In the genomic region with DNA sequence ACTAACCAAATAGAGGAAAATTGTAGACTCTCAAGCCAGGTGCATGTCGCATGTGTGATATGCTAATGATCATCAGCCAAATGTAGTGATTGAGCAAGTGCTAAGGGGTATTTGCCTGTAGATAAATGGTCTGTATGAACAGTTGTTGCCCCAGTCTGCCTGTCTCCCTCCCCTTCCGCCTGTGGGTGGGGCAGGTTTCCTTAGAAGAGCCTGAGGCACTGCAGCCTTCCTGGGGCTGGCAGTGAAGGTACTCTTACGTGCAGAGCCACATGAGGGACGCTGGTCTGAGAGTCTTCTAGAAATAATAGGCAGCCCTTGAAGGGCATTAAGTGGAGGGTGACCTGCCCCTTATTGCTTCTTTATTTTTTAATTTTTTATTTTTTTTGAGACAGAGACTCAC, we compare ENCODE assay signal across 1 cellular context.
TF ChIP-seq lines count a peak whose summit lies in the region.

No MANE protein-coding gene starts in this region.

TF ChIP-seq in H1, 55 proteins besides CTCF, POLR2A, EP300 and RAD21 (continued from another document):
- TF ChIP-seq, protein P1, sequence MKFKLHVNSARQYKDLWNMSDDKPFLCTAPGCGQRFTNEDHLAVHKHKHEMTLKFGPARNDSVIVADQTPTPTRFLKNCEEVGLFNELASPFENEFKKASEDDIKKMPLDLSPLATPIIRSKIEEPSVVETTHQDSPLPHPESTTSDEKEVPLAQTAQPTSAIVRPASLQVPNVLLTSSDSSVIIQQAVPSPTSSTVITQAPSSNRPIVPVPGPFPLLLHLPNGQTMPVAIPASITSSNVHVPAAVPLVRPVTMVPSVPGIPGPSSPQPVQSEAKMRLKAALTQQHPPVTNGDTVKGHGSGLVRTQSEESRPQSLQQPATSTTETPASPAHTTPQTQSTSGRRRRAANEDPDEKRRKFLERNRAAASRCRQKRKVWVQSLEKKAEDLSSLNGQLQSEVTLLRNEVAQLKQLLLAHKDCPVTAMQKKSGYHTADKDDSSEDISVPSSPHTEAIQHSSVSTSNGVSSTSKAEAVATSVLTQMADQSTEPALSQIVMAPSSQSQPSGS (IDR thresholded peaks at IDR 0.05; ENCODE audit: low read length) = no peak
- no peak for TF ChIP-seq CHD2 (IDR thresholded peaks at IDR 0.05; ENCODE audit: low read length)
